Comparison of ENCODE assay signal across 1 cellular context in genomic region chr4:158605393-158605792, GRCh38.
TF ChIP-seq lines count a peak whose summit lies in the region.

No MANE protein-coding gene starts in this region.

TF ChIP-seq in K562, 482 proteins besides CTCF, POLR2A, EP300 and RAD21 (continued from another document):
- no peak for TF ChIP-seq FOS (IDR thresholded peaks at IDR 0.05; ENCODE audit: extremely low read depth, insufficient read length)
